ENCODE assay signal across 15 cellular contexts in genomic region chr4:177239878-177240277, GRCh38.
"Had no signal": no experiment of that assay in that cellular context is flagged by ENCODE, and none has a peak within 500 bp of the region (broad histone marks: within the 10 kb centered on the region; RNA-seq: fewer than 3 reads in every experiment).

No MANE protein-coding gene starts in this region.

- H3K36me3 ChIP-seq: brain microvascular endothelial cell, tibial artery, WERI-Rb-1 had no signal

- ATAC-seq: effector memory CD8-positive, alpha-beta T cell; natural killer cell treated with Interleukin-12 subunit alpha and Interleukin-12 subunit beta and Interleukin-15 and Interleukin-18, amount 100 ng/mL, for 72 hours; stimulated activated effector memory CD8-positive, alpha-beta T cell treated with anti-CD3 and anti-CD28 coated beads, Interleukin-12 subunit alpha, Interleukin-12 subunit beta, amount 100 ng/mL, for 72 hours had no signal

- H3K4me3 ChIP-seq: tibial artery had no signal

- H3K27me3 ChIP-seq: brain microvascular endothelial cell, tibial artery had no signal

- DNase-seq: activated CD4-positive, alpha-beta T cell treated with anti-CD3 and anti-CD28 coated beads, Interleukin-2, amount 50 U/mL, for 1 hour; activated CD8-positive, alpha-beta memory T cell treated with anti-CD3 and anti-CD28 coated beads for 24 hours; activated naive CD8-positive, alpha-beta T cell treated with anti-CD3 and anti-CD28 coated beads for 36 hours; brain microvascular endothelial cell; dermis blood vessel endothelial cell; effector memory CD8-positive, alpha-beta T cell; hypothalamus; posterior cingulate gyrus; retina; T-helper 1 cell; T1000; tibial artery; WERI-Rb-1 had no signal

- H3K4me1 ChIP-seq: tibial artery had no signal

- H3K9me3 ChIP-seq: tibial artery had no signal

- H3K27ac ChIP-seq: brain microvascular endothelial cell, tibial artery, WERI-Rb-1 had no signal
